ENCODE assay signal across 2 cellular contexts in genomic region chr20:4672948-4673347, GRCh38.
TF ChIP-seq lines count a peak whose summit lies in the region.

No MANE protein-coding gene starts in this region.

TF ChIP-seq in GM23338, 12 proteins besides CTCF, POLR2A, EP300 and RAD21:
- no peak for TF ChIP-seq ZNF114 (CRISPR knock-in tag; IDR thresholded peaks at IDR 0.05)
- no peak for TF ChIP-seq ETS1 (IDR thresholded peaks at IDR 0.05)
- TF ChIP-seq REST (IDR thresholded peaks at IDR 0.05; ENCODE audit: unreplicated experiment) = no peak
- TF ChIP-seq CREB1 (CRISPR knock-in tag; IDR thresholded peaks at IDR 0.05; ENCODE audit: low read depth) = no peak
- TF ChIP-seq JUNB (IDR thresholded peaks at IDR 0.05; ENCODE audit: unreplicated experiment) = no peak
- TF ChIP-seq ZNF331 (CRISPR knock-in tag; IDR thresholded peaks at IDR 0.05; ENCODE audit: low read depth) = no peak
- TF ChIP-seq EZH2 (IDR thresholded peaks at IDR 0.05; ENCODE audit: low read depth, unreplicated experiment) = no peak
- TF ChIP-seq STAT1 (IDR thresholded peaks at IDR 0.05; ENCODE audit: unreplicated experiment) = no peak
- TF ChIP-seq POLR2AphosphoS5 (IDR thresholded peaks at IDR 0.05; ENCODE audit: low read depth) = no peak
- no peak for TF ChIP-seq NANOG (IDR thresholded peaks at IDR 0.05; ENCODE audit: borderline replicate concordance)
- no peak for TF ChIP-seq EZH2phosphoT487 (IDR thresholded peaks at IDR 0.05; ENCODE audit: unreplicated experiment)
- no peak for TF ChIP-seq ZNF462 (CRISPR knock-in tag; IDR thresholded peaks at IDR 0.05)

TF ChIP-seq in HEK293, 187 proteins besides CTCF, POLR2A, EP300 and RAD21:
- peak; percentile 95 for TF ChIP-seq PRDM1 (tag by site-specific recombination; IDR thresholded peaks at IDR 0.05)
- peak; percentile 68 for TF ChIP-seq ZNF366 (tag by site-specific recombination; conservative IDR thresholded peaks at IDR 0.05)
- no peak for TF ChIP-seq ZNF670 (tag by site-specific recombination; IDR thresholded peaks at IDR 0.05; ENCODE audit: low read depth)
- TF ChIP-seq MYNN (tag by site-specific recombination; IDR thresholded peaks at IDR 0.05; ENCODE audit: borderline replicate concordance) = no peak
- no peak for TF ChIP-seq ZBTB20 (tag by site-specific recombination; IDR thresholded peaks at IDR 0.05)
- TF ChIP-seq ZNF354C (tag by site-specific recombination; IDR thresholded peaks at IDR 0.05; ENCODE audit: borderline replicate concordance, low read depth) = no peak
- no peak for TF ChIP-seq SCRT1 (tag by site-specific recombination; IDR thresholded peaks at IDR 0.05; ENCODE audit: borderline replicate concordance)
